Comparison of ENCODE assay signal across 17 cellular contexts in the genomic region with DNA sequence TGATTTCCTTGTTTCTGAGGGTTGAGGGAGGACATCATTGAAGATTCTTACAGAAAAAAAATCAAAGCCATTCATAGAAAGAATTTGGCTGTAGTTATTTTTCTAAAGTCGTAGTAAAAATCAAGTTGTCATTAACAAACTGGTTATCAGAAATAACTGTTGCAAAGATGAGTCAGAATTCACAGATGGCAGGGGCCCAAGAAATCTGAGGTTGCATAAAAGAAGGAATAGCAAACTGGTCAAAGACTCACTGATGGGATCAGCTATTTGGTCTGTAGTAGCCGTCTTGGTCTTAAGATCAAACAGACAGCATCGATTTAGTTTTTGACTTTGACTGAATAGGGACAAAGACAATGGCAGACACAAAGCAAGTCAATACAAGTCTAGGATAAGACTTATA.
DNase-seq lines count a peak whose midpoint lies in the region; ATAC-seq and TF ChIP-seq lines count a peak whose summit lies in the region.
"Had no signal": no experiment of that assay in that cellular context is flagged by ENCODE, and none has a peak within 500 bp of the region (broad histone marks: within the 10 kb centered on the region; RNA-seq: fewer than 3 reads in every experiment).

No MANE protein-coding gene starts in this region.

- CTCF ChIA-PET in SK-N-SH (lab: Yijun Ruan, JAX) = no interaction called here

- H4K20me1 ChIP-seq in GM23338 (replicated peaks; ENCODE audit: insufficient read depth) (no peaks in the 10 kb centered on the region), SK-N-SH (ENCODE audit: insufficient read depth) (no peaks in the 10 kb centered on the region)

- H3K79me2 ChIP-seq in GM23338 (replicated peaks; ENCODE audit: insufficient read depth) (no peaks in the 10 kb centered on the region), SK-N-SH (ENCODE audit: insufficient read depth) (no peaks in the 10 kb centered on the region)

- H3K9me3 Mint-ChIP-seq in GM23338 = no peaks in the 10 kb centered on the region
- peaks cover 0 to 2% of the 10 kb centered on the region in 2 donors for H3K9me3 Mint-ChIP-seq in activated T-cell treated with anti-CD3 and anti-CD28 coated beads, Interleukin-2, amount 50 U/mL, for 72 hours

- no peaks in the 10 kb centered on the region for H3F3A ChIP-seq in GM23338 (replicated peaks; ENCODE audit: low read depth)
- H3F3A ChIP-seq in SK-N-SH (replicated peaks; ENCODE audit: insufficient read depth) = no peaks in the 10 kb centered on the region

- TF ChIP-seq CTCF in GM23338 (conservative IDR thresholded peaks at IDR 0.05; ENCODE audit: low read depth in 2 of 2) (no peak), SK-N-SH (IDR thresholded peaks at IDR 0.05) (no peak), BE2C (IDR thresholded peaks at IDR 0.05; ENCODE audit: low read depth, low read length) (no peak)

- no peaks in the 10 kb centered on the region for H3K4me1 ChIP-seq in GM23338 (ENCODE audit: insufficient read depth)
- H3K4me1 ChIP-seq in SK-N-SH (ENCODE audit: control insufficient read depth in 1 of 2, insufficient read depth in 2 of 2, low read depth in 1 of 2, low read length in 1 of 2) = no peaks in the 10 kb centered on the region
- H3K4me1 ChIP-seq in BE2C = no peaks in the 10 kb centered on the region
- H3K4me1 ChIP-seq: HAP-1, spleen had no signal

- H3K9me3 ChIP-seq in SK-N-SH = no peaks in the 10 kb centered on the region
- H3K9me3 ChIP-seq in BE2C = no peaks in the 10 kb centered on the region
- H3K9me3 ChIP-seq: HAP-1, spleen had no signal

- no peak for TF ChIP-seq EP300 in SK-N-SH (IDR thresholded peaks at IDR 0.05; ENCODE audit: borderline replicate concordance in 1 of 2, low read depth in 1 of 2, low read length in 1 of 2)

- no peak overlapping the region for H3K4me3 Mint-ChIP-seq in GM23338
- no peak overlapping the region for H3K4me3 Mint-ChIP-seq in activated T-cell treated with anti-CD3 and anti-CD28 coated beads, Interleukin-2, amount 50 U/mL, for 72 hours
- H3K4me3 Mint-ChIP-seq: activated CD8-positive, alpha-beta T cell treated with anti-CD3 and anti-CD28 coated beads, Interleukin-2, amount 10 ng/mL, durations not matched to agents 7 days and 5 days had no signal

- WGBS in SK-N-SH (ENCODE audit: low lambda C conversion rate) = 53% methylated on average over 3 of the region's 3 CpGs

- no peaks in the 10 kb centered on the region for H3K27me3 Mint-ChIP-seq in GM23338 (ENCODE audit: insufficient read depth, low read depth, poor library complexity)
- no peaks in the 10 kb centered on the region for H3K27me3 Mint-ChIP-seq in activated T-cell treated with anti-CD3 and anti-CD28 coated beads, Interleukin-2, amount 50 U/mL, for 72 hours (ENCODE audit: low read depth)

- H3K9ac ChIP-seq in SK-N-SH = no peak overlapping the region

- H2AFZ ChIP-seq in GM23338 (peak overlapping the region; percentile 49; the same call in 1 of the 2 replicates), SK-N-SH (ENCODE audit: low read depth) (no peak overlapping the region)

- ATAC-seq in GM23338 = no peak
- no peak for ATAC-seq in GM18511 (IDR thresholded peaks at IDR 0.05; ENCODE audit: unreplicated experiment)
- no peak for ATAC-seq in activated T-cell treated with anti-CD3 and anti-CD28 coated beads, Interleukin-2, amount 50 U/mL, for 72 hours (replicated peaks in 1 of 2)
- ATAC-seq: activated CD8-positive, alpha-beta T cell treated with anti-CD3 and anti-CD28 coated beads, Interleukin-2, amount 10 ng/mL, durations not matched to agents 7 days and 5 days had no signal

- H3K27ac Mint-ChIP-seq in GM23338 = no peak overlapping the region
- H3K27ac Mint-ChIP-seq in activated T-cell treated with anti-CD3 and anti-CD28 coated beads, Interleukin-2, amount 50 U/mL, for 72 hours = no peak overlapping the region
- H3K27ac Mint-ChIP-seq: activated CD8-positive, alpha-beta T cell treated with anti-CD3 and anti-CD28 coated beads, Interleukin-2, amount 10 ng/mL, durations not matched to agents 7 days and 5 days had no signal

- DNase-seq in GM23338 (ENCODE audit: low spot score) (no peak), SK-N-SH (no peak), fibroblast of gingiva (ENCODE audit: low read depth) (peak; percentile 36), skeletal muscle cell (ENCODE audit: low read depth) (peak; percentile 43), BE2C (no peak), T-helper 1 cell (no peak)
- DNase-seq in activated T-cell treated with anti-CD3 and anti-CD28 coated beads, Interleukin-2, amount 50 U/mL, for 72 hours = no peak
- DNase-seq: activated CD8-positive, alpha-beta T cell treated with anti-CD3 and anti-CD28 coated beads, Interleukin-2, amount 10 ng/mL, durations not matched to agents 7 days and 5 days; activated effector memory CD4-positive, alpha-beta T cell treated with anti-CD3 and anti-CD28 coated beads, Interleukin-2, amount 50 U/mL, for 16 hours; central memory CD4-positive, alpha-beta T cell; mesendoderm; NCI-H1092 treated with DMSO at 0.1 percent for 48 hours; NCI-H2171 treated with DMSO at 0.1 percent for 48 hours; nucleus accumbens; spleen had no signal

- H3K36me3 ChIP-seq in GM23338 (ENCODE audit: insufficient read depth) = no peaks in the 10 kb centered on the region
- H3K36me3 ChIP-seq in SK-N-SH (replicated peaks in 1 of 2; ENCODE audit: control insufficient read depth in 1 of 2, insufficient read depth in 2 of 2, low read length in 1 of 2) = no peaks in the 10 kb centered on the region
- H3K36me3 ChIP-seq in BE2C = no peaks in the 10 kb centered on the region
- H3K36me3 ChIP-seq: HAP-1, spleen had no signal

- no peak overlapping the region for H3K27ac ChIP-seq in GM23338 (ENCODE audit: low read depth)
- no peak overlapping the region for H3K27ac ChIP-seq in SK-N-SH (ENCODE audit: low read depth in 2 of 2, low read length in 1 of 2)
- H3K27ac ChIP-seq: spleen had no signal

- no peak overlapping the region for H3K4me3 ChIP-seq in GM23338
- H3K4me3 ChIP-seq in SK-N-SH (ENCODE audit: low read depth in 2 of 2, low read length in 1 of 2) = no peak overlapping the region
- no peak overlapping the region for H3K4me3 ChIP-seq in skeletal muscle cell (ENCODE audit: low read depth, low read length)
- no peak overlapping the region for H3K4me3 ChIP-seq in BE2C (ENCODE audit: low read depth, low read length)
- H3K4me3 ChIP-seq: HAP-1, spleen had no signal

- no peak overlapping the region for H3K4me2 ChIP-seq in GM23338
- H3K4me2 ChIP-seq in SK-N-SH = no peak overlapping the region

- H3K36me3 Mint-ChIP-seq in GM23338 (ENCODE audit: low read depth) = no peaks in the 10 kb centered on the region
- H3K36me3 Mint-ChIP-seq in activated T-cell treated with anti-CD3 and anti-CD28 coated beads, Interleukin-2, amount 50 U/mL, for 72 hours (ENCODE audit: insufficient read depth in 2 of 2) = no peaks in the 10 kb centered on the region

- H3K9me2 ChIP-seq in GM23338 (ENCODE audit: insufficient read depth) (no peaks in the 10 kb centered on the region), SK-N-SH (no peaks in the 10 kb centered on the region)

- H3K27me3 ChIP-seq in GM23338 (ENCODE audit: insufficient read depth) (no peaks in the 10 kb centered on the region), SK-N-SH (ENCODE audit: insufficient read depth) (no peaks in the 10 kb centered on the region), BE2C (no peaks in the 10 kb centered on the region)
- H3K27me3 ChIP-seq: spleen had no signal

- POLR2A ChIA-PET in SK-N-SH (lab: Yijun Ruan, JAX) = no interaction called here

- TF ChIP-seq RAD21 in SK-N-SH (IDR thresholded peaks at IDR 0.05; ENCODE audit: low read length) = no peak

- H3K4me1 Mint-ChIP-seq in GM23338 = peaks cover 4% of the 10 kb centered on the region; the same call in 2 of the 3 replicates
- H3K4me1 Mint-ChIP-seq in activated T-cell treated with anti-CD3 and anti-CD28 coated beads, Interleukin-2, amount 50 U/mL, for 72 hours (ENCODE audit: low read depth) = no peaks in the 10 kb centered on the region

TF ChIP-seq in GM23338, 12 proteins besides CTCF, POLR2A, EP300 and RAD21:
- TF ChIP-seq, protein P1, sequence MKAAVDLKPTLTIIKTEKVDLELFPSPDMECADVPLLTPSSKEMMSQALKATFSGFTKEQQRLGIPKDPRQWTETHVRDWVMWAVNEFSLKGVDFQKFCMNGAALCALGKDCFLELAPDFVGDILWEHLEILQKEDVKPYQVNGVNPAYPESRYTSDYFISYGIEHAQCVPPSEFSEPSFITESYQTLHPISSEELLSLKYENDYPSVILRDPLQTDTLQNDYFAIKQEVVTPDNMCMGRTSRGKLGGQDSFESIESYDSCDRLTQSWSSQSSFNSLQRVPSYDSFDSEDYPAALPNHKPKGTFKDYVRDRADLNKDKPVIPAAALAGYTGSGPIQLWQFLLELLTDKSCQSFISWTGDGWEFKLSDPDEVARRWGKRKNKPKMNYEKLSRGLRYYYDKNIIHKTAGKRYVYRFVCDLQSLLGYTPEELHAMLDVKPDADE (IDR thresholded peaks at IDR 0.05) = no peak

TF ChIP-seq in SK-N-SH, 30 proteins besides CTCF, POLR2A, EP300 and RAD21:
- no peak for TF ChIP-seq YY1 (IDR thresholded peaks at IDR 0.05; ENCODE audit: low read depth)
- peak; percentile 7; the same call in 1 of the 2 replicates for TF ChIP-seq JUND (IDR thresholded peaks at IDR 0.05)
- no peak for TF ChIP-seq NFIC (IDR thresholded peaks at IDR 0.05; ENCODE audit: borderline replicate concordance)
- TF ChIP-seq FOSL2 (IDR thresholded peaks at IDR 0.05; ENCODE audit: borderline replicate concordance, low read depth) = no peak

Comparison
In these comparisons a context has a peak if more than half of its experiments do, and no peak if none do; other contexts are left out.
1. DNase-seq: peak in fibroblast of gingiva (single experiment) and skeletal muscle cell (single experiment); none in GM23338 (single experiment), SK-N-SH (single experiment), activated T-cell treated with anti-CD3 and anti-CD28 coated beads, Interleukin-2, amount 50 U/mL, for 72 hours (0 of 2), BE2C (single experiment) and T-helper 1 cell (0 of 5).